Comparison of ENCODE assay signal across 8 cellular contexts in the genomic region with DNA sequence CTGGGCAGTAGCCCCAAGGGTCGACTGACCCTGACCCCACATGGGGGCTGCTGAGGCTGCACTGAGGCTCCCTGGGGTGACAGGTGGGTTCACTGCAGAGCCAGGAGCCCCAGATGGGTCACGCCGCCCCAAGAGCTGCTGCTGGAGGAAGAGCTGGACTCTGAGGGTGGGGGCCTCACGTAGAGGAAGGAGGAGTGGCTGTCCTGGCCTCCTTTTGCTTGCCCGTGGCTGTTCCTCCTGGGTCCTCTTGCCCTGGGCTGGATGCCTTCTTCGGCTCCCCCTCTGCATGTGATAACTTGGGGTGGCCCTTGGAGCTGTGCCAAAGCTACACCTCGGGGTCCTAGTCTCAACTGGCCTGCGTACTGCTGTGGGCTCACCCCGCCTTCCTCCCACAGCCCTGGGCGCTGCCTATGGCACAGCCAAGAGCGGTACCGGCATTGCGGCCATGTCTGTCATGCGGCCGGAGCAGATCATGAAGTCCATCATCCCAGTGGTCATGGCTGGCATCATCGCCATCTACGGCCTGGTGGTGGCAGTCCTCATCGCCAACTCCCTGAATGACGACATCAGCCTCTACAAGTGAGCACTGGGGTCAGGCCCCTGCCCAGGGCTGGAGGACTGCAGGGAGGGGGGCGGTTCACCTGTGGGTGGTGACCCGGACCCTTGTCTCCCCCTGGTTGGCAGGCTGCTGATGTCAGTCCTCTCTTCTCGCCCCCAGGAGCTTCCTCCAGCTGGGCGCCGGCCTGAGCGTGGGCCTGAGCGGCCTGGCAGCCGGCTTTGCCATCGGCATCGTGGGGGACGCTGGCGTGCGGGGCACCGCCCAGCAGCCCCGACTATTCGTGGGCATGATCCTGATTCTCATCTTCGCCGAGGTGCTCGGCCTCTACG. TPM values are rescaled to one million over a fixed set of nuclear protein-coding genes. Genes with fewer than 3 reads are reported as not detected.
DNase-seq lines count a peak whose midpoint lies in the region; ATAC-seq and TF ChIP-seq lines count a peak whose summit lies in the region.

No MANE protein-coding gene starts in this region.

- H3K9me3 Mint-ChIP-seq in activated CD4-positive, alpha-beta T cell treated with anti-CD3 and anti-CD28 coated beads, Interleukin-2, amount 10 ng/mL, durations not matched to agents 7 days and 5 days, result no peaks in the 10 kb centered on the region
- no peaks in the 10 kb centered on the region for H3K9me3 Mint-ChIP-seq in type B pancreatic cell

- ATAC-seq in HG03565 (IDR thresholded peaks at IDR 0.05; ENCODE audit: unreplicated experiment), result no peak

- H3K4me1 ChIP-seq in colonic mucosa (peaks cover 33% of the 10 kb centered on the region), muscle layer of duodenum (ENCODE audit: control insufficient read depth in 1 of 2, insufficient read depth in 2 of 2, low read length in 2 of 2) (peaks cover 31 to 60% of the 10 kb centered on the region in 2 donors)

- no peaks in the 10 kb centered on the region for H3K27me3 Mint-ChIP-seq in activated CD4-positive, alpha-beta T cell treated with anti-CD3 and anti-CD28 coated beads, Interleukin-2, amount 10 ng/mL, durations not matched to agents 7 days and 5 days
- no peaks in the 10 kb centered on the region for H3K27me3 Mint-ChIP-seq in type B pancreatic cell

- H3K9me3 ChIP-seq in colonic mucosa (no peaks in the 10 kb centered on the region), muscle layer of duodenum (ENCODE audit: control insufficient read depth in 1 of 2, low read length in 2 of 2) (no peaks in the 10 kb centered on the region)

- H3K36me3 ChIP-seq in colonic mucosa (no peaks in the 10 kb centered on the region), muscle layer of duodenum (ENCODE audit: control insufficient read depth in 1 of 2, insufficient read depth in 2 of 2, low read length in 2 of 2) (peaks cover 0 to 11% of the 10 kb centered on the region in 2 donors)

- intact Hi-C loops in colonic mucosa (cut with DNase I), result loop anchor here (10.0 kb wide), 1 partner anchor 314 kb away; the partner anchor contains the start of gene MLST8

- H3K27me3 ChIP-seq in colonic mucosa, result no peaks in the 10 kb centered on the region
- H3K27me3 ChIP-seq in muscle layer of duodenum (ENCODE audit: low read depth, low read length), result no peaks in the 10 kb centered on the region

- peak overlapping the region; percentile 82 for H3K27ac Mint-ChIP-seq in activated CD4-positive, alpha-beta T cell treated with anti-CD3 and anti-CD28 coated beads, Interleukin-2, amount 10 ng/mL, durations not matched to agents 7 days and 5 days
- H3K27ac Mint-ChIP-seq in type B pancreatic cell, result peak overlapping the region; percentile 96

- peak overlapping the region; percentile 66 for H3K4me3 Mint-ChIP-seq in activated CD4-positive, alpha-beta T cell treated with anti-CD3 and anti-CD28 coated beads, Interleukin-2, amount 10 ng/mL, durations not matched to agents 7 days and 5 days
- peak overlapping the region; percentile 87 for H3K4me3 Mint-ChIP-seq in type B pancreatic cell

- POLR2A ChIA-PET in activated CD4-positive, alpha-beta T cell treated with anti-CD3 and anti-CD28 coated beads, Interleukin-2, amount 10 ng/mL, durations not matched to agents 7 days and 5 days (lab: Charles Lee), result no interaction called here

- peak overlapping the region; percentile 26 to 48 for H3K9ac ChIP-seq in colonic mucosa (ENCODE audit: low read depth in 2 of 2, low read length in 2 of 2)

- H3K36me3 Mint-ChIP-seq in activated CD4-positive, alpha-beta T cell treated with anti-CD3 and anti-CD28 coated beads, Interleukin-2, amount 10 ng/mL, durations not matched to agents 7 days and 5 days (ENCODE audit: low read depth), result peaks cover 25% of the 10 kb centered on the region
- H3K36me3 Mint-ChIP-seq in type B pancreatic cell, result peaks cover 8% of the 10 kb centered on the region

- CTCF ChIA-PET in activated CD4-positive, alpha-beta T cell treated with anti-CD3 and anti-CD28 coated beads, Interleukin-2, amount 10 ng/mL, durations not matched to agents 7 days and 5 days (lab: Charles Lee), result interaction anchor here (0.9 to 2.1 kb wide), 4 partner anchors 12 to 179 kb away, joined by 3 to 7 read pairs (median 4); partner anchors contain the start of genes ABCA3 and CEMP1

- H3K27ac ChIP-seq in colonic mucosa (peak overlapping the region; percentile 79), muscle layer of duodenum (ENCODE audit: low read length) (peak overlapping the region; percentile 23)

- no peak for DNase-seq in activated CD4-positive, alpha-beta T cell treated with anti-CD3 and anti-CD28 coated beads, Interleukin-2, amount 10 ng/mL, durations not matched to agents 7 days and 5 days
- DNase-seq in activated CD4-positive, alpha-beta T cell treated with anti-CD3 and anti-CD28 coated beads, Interleukin-2, amount 50 U/mL, for 4 hours, result no peak
- DNase-seq in colonic mucosa (no peak), type B pancreatic cell (ENCODE audit: extremely low spot score, unreplicated experiment) (no peak), 8988T (no peak)
- DNase-seq in activated CD8-positive, alpha-beta memory T cell treated with anti-CD3 and anti-CD28 coated beads, Interleukin-2, amount 50 U/mL, for 48 hours, result no peak

- H3K4me1 Mint-ChIP-seq in activated CD4-positive, alpha-beta T cell treated with anti-CD3 and anti-CD28 coated beads, Interleukin-2, amount 10 ng/mL, durations not matched to agents 7 days and 5 days, result peaks cover 49% of the 10 kb centered on the region
- peaks cover 36% of the 10 kb centered on the region for H3K4me1 Mint-ChIP-seq in type B pancreatic cell (ENCODE audit: unreplicated experiment)

- H3K4me3 ChIP-seq in colonic mucosa, result peak overlapping the region; percentile 24
- peak overlapping the region in 1 of 2 donors; percentile 77 for H3K4me3 ChIP-seq in muscle layer of duodenum (ENCODE audit: low read depth in 1 of 2, low read length in 2 of 2)

- TF ChIP-seq CTCF in colonic mucosa (IDR thresholded peaks at IDR 0.05) (no peak), type B pancreatic cell (conservative IDR thresholded peaks at IDR 0.05) (no peak)

RNA-seq across cellular contexts. Expression of gene AMDHD2, which starts 1.1 kb away (rescaled TPM):
- 10 to 100 TPM; 45.8 to 60.7 TPM for total RNA-seq in activated CD4-positive, alpha-beta T cell treated with anti-CD3 and anti-CD28 coated beads, Interleukin-2, amount 10 ng/mL, durations not matched to agents 7 days and 5 days
- 10 to 100 TPM; 19.4 to 31.6 TPM for total RNA-seq in colonic mucosa
- 46.1 and 61.8 TPM in 2 replicates for total RNA-seq in type B pancreatic cell (ENCODE audit: low replicate concordance)

RNA-seq across cellular contexts. Expression of gene ATP6V0C, which starts 5.3 kb away (rescaled TPM):
- total RNA-seq in activated CD4-positive, alpha-beta T cell treated with anti-CD3 and anti-CD28 coated beads, Interleukin-2, amount 10 ng/mL, durations not matched to agents 7 days and 5 days, result 100 to 1,000 TPM; 103 to 111 TPM
- total RNA-seq in colonic mucosa (100 to 1,000 TPM; 240 to 336 TPM), type B pancreatic cell (ENCODE audit: low replicate concordance) (155 and 223 TPM in 2 replicates)

RNA-seq across cellular contexts. Expression of gene CEMP1, which starts 12.1 kb away (rescaled TPM):
- under 1 TPM in 1 of 2 experiments, not detected in 1; 0.17 TPM for total RNA-seq in activated CD4-positive, alpha-beta T cell treated with anti-CD3 and anti-CD28 coated beads, Interleukin-2, amount 10 ng/mL, durations not matched to agents 7 days and 5 days
- under 1 TPM; 0.53 to 0.54 TPM for total RNA-seq in colonic mucosa
- 0.22 and 0.74 TPM in 2 replicates for total RNA-seq in type B pancreatic cell (ENCODE audit: low replicate concordance)

RNA-seq across cellular contexts. Expression of gene PDPK1, which starts 18.8 kb away (rescaled TPM):
- total RNA-seq in activated CD4-positive, alpha-beta T cell treated with anti-CD3 and anti-CD28 coated beads, Interleukin-2, amount 10 ng/mL, durations not matched to agents 7 days and 5 days, result 10 to 100 TPM; 43.3 to 46.1 TPM
- total RNA-seq in colonic mucosa, result 10 to 100 TPM; 60.4 to 71.5 TPM
- total RNA-seq in type B pancreatic cell (ENCODE audit: low replicate concordance), result 40.8 and 57.1 TPM in 2 replicates

RNA-seq across cellular contexts. Expression of gene TBC1D24, which starts 44.1 kb away (rescaled TPM):
- total RNA-seq in activated CD4-positive, alpha-beta T cell treated with anti-CD3 and anti-CD28 coated beads, Interleukin-2, amount 10 ng/mL, durations not matched to agents 7 days and 5 days, result 1 to 10 TPM; 8.1 TPM
- total RNA-seq in colonic mucosa (10 to 100 TPM in 1 of 2 donors, 1 to 10 TPM in 1; 8.4 to 15.8 TPM), type B pancreatic cell (ENCODE audit: low replicate concordance) (15.6 and 22.1 TPM in 2 replicates)
